ENCODE assay signal across 15 cellular contexts in the genomic region with DNA sequence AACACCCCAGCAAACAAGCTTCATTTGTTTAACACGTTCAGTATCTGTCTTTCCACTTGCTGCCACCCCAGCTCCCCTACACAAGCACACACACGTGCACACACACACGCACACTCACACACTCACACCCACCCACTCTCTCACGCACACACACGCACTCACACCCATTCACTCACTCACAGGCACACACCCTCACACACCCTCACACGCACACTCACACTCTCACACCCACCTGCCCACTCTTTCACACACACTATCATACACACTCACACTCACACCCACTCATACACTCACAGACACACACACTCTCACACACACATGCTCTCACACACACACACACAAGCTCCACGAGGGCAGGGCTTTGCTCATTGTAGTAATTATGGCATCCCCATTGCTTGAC.
DNase-seq lines count a peak whose midpoint lies in the region; ATAC-seq, FAIRE-seq and TF ChIP-seq lines count a peak whose summit lies in the region.
"Had no signal": no experiment of that assay in that cellular context is flagged by ENCODE, and none has a peak within 500 bp of the region (broad histone marks: within the 10 kb centered on the region; RNA-seq: fewer than 3 reads in every experiment).

No MANE protein-coding gene starts in this region.

- H3K4me3 Mint-ChIP-seq in neural progenitor cell: peak overlapping the region; percentile 5
- no peak overlapping the region for H3K4me3 Mint-ChIP-seq in activated T-helper 17 cell treated with anti-CD3 and anti-CD28 coated beads, Interleukin-2, amount 50 U/mL, for 72 hours
- H3K4me3 Mint-ChIP-seq: CD8-positive, alpha-beta memory T cell had no signal

- H2AFZ ChIP-seq in HepG2 (ENCODE audit: low read length) (no peak overlapping the region), GM12878 (ENCODE audit: control insufficient read depth, low read depth, low read length) (no peak overlapping the region), neural progenitor cell (replicated peaks) (no peak overlapping the region)

- H3K36me3 ChIP-seq in HepG2 (replicated peaks in 1 of 2; ENCODE audit: control insufficient read depth in 1 of 2, insufficient read depth in 2 of 2, low read length in 2 of 2) (no peaks in the 10 kb centered on the region), right lobe of liver (no peaks in the 10 kb centered on the region), GM12878 (ENCODE audit: control insufficient read depth in 2 of 2, insufficient read depth in 2 of 2, low read length in 1 of 2) (no peaks in the 10 kb centered on the region), neural progenitor cell (no peaks in the 10 kb centered on the region)
- H3K36me3 ChIP-seq: BLaER1 had no signal

- no peak for TF ChIP-seq POLR2A in HepG2 (IDR thresholded peaks at IDR 0.05; ENCODE audit: insufficient read depth in 1 of 2, low read depth in 2 of 2, low read length in 2 of 2)
- TF ChIP-seq POLR2A in right lobe of liver (IDR thresholded peaks at IDR 0.05): no peak
- no peak for TF ChIP-seq POLR2A in GM12878 (IDR thresholded peaks at IDR 0.05; ENCODE audit: low read depth, low read length)

- H3K79me2 ChIP-seq in HepG2 (ENCODE audit: insufficient read depth, low read length): no peaks in the 10 kb centered on the region
- H3K79me2 ChIP-seq in GM12878 (ENCODE audit: control insufficient read depth, insufficient read depth, low read length): no peaks in the 10 kb centered on the region
- H3K79me2 ChIP-seq in neural progenitor cell (ENCODE audit: low read depth): no peaks in the 10 kb centered on the region

- H3K27ac ChIP-seq in HepG2 (ENCODE audit: extremely low read length, insufficient read depth, low read length) (no peak overlapping the region), right lobe of liver (no peak overlapping the region), GM12878 (ENCODE audit: control insufficient read depth, insufficient read depth) (no peak overlapping the region), neural progenitor cell (no peak overlapping the region)
- H3K27ac ChIP-seq: BLaER1, HL-60 had no signal

- BruUV-seq in HepG2 (replicated peaks; lab: Mats Ljungman, UMichigan) (no TSS peak), GM12878 (replicated peaks; lab: Mats Ljungman, UMichigan) (no TSS peak)

- H3K4me1 Mint-ChIP-seq in neural progenitor cell: peaks cover 30% of the 10 kb centered on the region
- H3K4me1 Mint-ChIP-seq in activated T-helper 17 cell treated with anti-CD3 and anti-CD28 coated beads, Interleukin-2, amount 50 U/mL, for 72 hours: peaks cover 5% of the 10 kb centered on the region
- H3K4me1 Mint-ChIP-seq: CD8-positive, alpha-beta memory T cell had no signal

- SMC1A ChIA-PET in GM12878 (lab: Charles Lee; ENCODE audit: uncharacterized antibody, unreplicated experiment): no interaction called here

- 34% methylated on average over 7 of the region's 7 CpGs for WGBS in HepG2 (ENCODE audit: low lambda C conversion rate)
- WGBS in right lobe of liver (ENCODE audit: insufficient coverage, low coverage, low lambda C conversion rate, missing lambda C conversion rate): 43% methylated on average over 3 of the region's 7 CpGs
- WGBS in GM12878 (ENCODE audit: insufficient coverage, insufficient replicate concordance, low lambda C conversion rate, missing lambda C conversion rate): 20% methylated on average over 5 of the region's 7 CpGs

- CTCF ChIA-PET in HepG2 (lab: Yijun Ruan, JAX; ENCODE audit: low intra/inter-chr PET ratio, low total read pairs) (no interaction called here), GM12878 (lab: Yijun Ruan, JAX) (no interaction called here)

- H4K20me1 ChIP-seq in HepG2 (ENCODE audit: insufficient read depth, low read length) (no peaks in the 10 kb centered on the region), GM12878 (ENCODE audit: control insufficient read depth, insufficient read depth) (no peaks in the 10 kb centered on the region), neural progenitor cell (ENCODE audit: low read depth) (no peaks in the 10 kb centered on the region)
- H4K20me1 ChIP-seq: BLaER1 had no signal

- POLR2A ChIA-PET in HepG2 (lab: Yijun Ruan, JAX) (no interaction called here), GM12878 (lab: Charles Lee) (no interaction called here)

- no peak overlapping the region for H3K4me2 ChIP-seq in HepG2 (ENCODE audit: low read depth, low read length)
- H3K4me2 ChIP-seq in GM12878 (ENCODE audit: control insufficient read depth, insufficient read depth): no peak overlapping the region
- H3K4me2 ChIP-seq in neural progenitor cell: no peak overlapping the region
- H3K4me2 ChIP-seq: BLaER1 had no signal

- H3K9me3 Mint-ChIP-seq in neural progenitor cell: no peaks in the 10 kb centered on the region
- no peaks in the 10 kb centered on the region for H3K9me3 Mint-ChIP-seq in activated T-helper 17 cell treated with anti-CD3 and anti-CD28 coated beads, Interleukin-2, amount 50 U/mL, for 72 hours
- H3K9me3 Mint-ChIP-seq: CD8-positive, alpha-beta memory T cell had no signal

- no peak for TF ChIP-seq CTCF in HepG2 (CRISPR knock-in tag; IDR thresholded peaks at IDR 0.05)
- no peak for TF ChIP-seq CTCF in right lobe of liver (IDR thresholded peaks at IDR 0.05)
- TF ChIP-seq CTCF in GM12878 (IDR thresholded peaks at IDR 0.05 in 2 of 3, conservative IDR thresholded peaks at IDR 0.05 in 1 of 3; ENCODE audit: control insufficient read depth in 2 of 3, extremely low read depth in 1 of 3, insufficient read depth in 1 of 3, low read depth in 3 of 3, low read length in 3 of 3): no peak
- TF ChIP-seq CTCF in neural progenitor cell (IDR thresholded peaks at IDR 0.05): no peak

- H3K36me3 Mint-ChIP-seq in neural progenitor cell: no peaks in the 10 kb centered on the region
- H3K36me3 Mint-ChIP-seq in activated T-helper 17 cell treated with anti-CD3 and anti-CD28 coated beads, Interleukin-2, amount 50 U/mL, for 72 hours (ENCODE audit: low read depth): no peaks in the 10 kb centered on the region
- H3K36me3 Mint-ChIP-seq: CD8-positive, alpha-beta memory T cell had no signal

- RAD21 ChIA-PET in GM12878 (lab: Charles Lee; ENCODE audit: unreplicated experiment): no interaction called here

- TF ChIP-seq RAD21 in HepG2 (CRISPR knock-in tag; IDR thresholded peaks at IDR 0.05) (no peak), GM12878 (IDR thresholded peaks at IDR 0.05; ENCODE audit: insufficient read depth, low read depth, low read length) (no peak)

- ATAC-seq in HepG2 (no peak), right lobe of liver (no peak), GM12878 (no peak)
- no peak for ATAC-seq in activated T-helper 17 cell treated with anti-CD3 and anti-CD28 coated beads, Interleukin-2, amount 50 U/mL, for 72 hours (replicated peaks)

- no peaks in the 10 kb centered on the region for H3F3A ChIP-seq in neural progenitor cell (ENCODE audit: low read depth)

- H3K9me3 ChIP-seq in HepG2 (ENCODE audit: low read length): no peaks in the 10 kb centered on the region
- H3K9me3 ChIP-seq in right lobe of liver: no peaks in the 10 kb centered on the region
- no peaks in the 10 kb centered on the region for H3K9me3 ChIP-seq in GM12878 (replicated peaks; ENCODE audit: control insufficient read depth, insufficient read depth, low read length)
- no peaks in the 10 kb centered on the region for H3K9me3 ChIP-seq in neural progenitor cell (ENCODE audit: low read depth)
- H3K9me3 ChIP-seq: BLaER1 had no signal

- H3K4me1 ChIP-seq in HepG2 (ENCODE audit: insufficient read depth, low read length): peaks cover 18% of the 10 kb centered on the region; the same call in 1 of the 2 replicates
- no peaks in the 10 kb centered on the region for H3K4me1 ChIP-seq in right lobe of liver
- H3K4me1 ChIP-seq in GM12878 (ENCODE audit: control insufficient read depth, insufficient read depth, low read length): no peaks in the 10 kb centered on the region
- H3K4me1 ChIP-seq in neural progenitor cell: no peaks in the 10 kb centered on the region

- DNase-seq in HepG2 (ENCODE audit: low spot score) (no peak), right lobe of liver (no peak), GM12878 (ENCODE audit: low read depth, low spot score) (no peak), neural progenitor cell (ENCODE audit: low spot score) (no peak), NCI-H524 treated with DMSO at 0.1 percent for 48 hours (lab: John Stamatoyannopoulos, UW) (no peak), SKM-1 (lab: John Stamatoyannopoulos, UW; ENCODE audit: unreplicated experiment) (no peak)
- DNase-seq: 8988T; AML-193; CD8-positive, alpha-beta memory T cell; DMS53; GF-D8; HCEC 1CT had no signal

- H3K27me3 Mint-ChIP-seq in neural progenitor cell (ENCODE audit: insufficient read depth, low read depth): peaks cover 2% of the 10 kb centered on the region
- peaks cover 22% of the 10 kb centered on the region for H3K27me3 Mint-ChIP-seq in activated T-helper 17 cell treated with anti-CD3 and anti-CD28 coated beads, Interleukin-2, amount 50 U/mL, for 72 hours

- intact Hi-C loops in HepG2 (cut with micrococcal nuclease; ENCODE audit: unreplicated experiment) (no loop called here), right lobe of liver (cut with DNase I) (no loop called here), GM12878 (cut with micrococcal nuclease; ENCODE audit: unreplicated experiment) (no loop called here)

- peak; percentile 56 for FAIRE-seq in HepG2 (lab: Jason Lieb, UNC)
- no peak for FAIRE-seq in GM12878 (lab: Jason Lieb, UNC)

- H3K4me3 ChIP-seq in HepG2 (replicated peaks in 1 of 3; ENCODE audit: insufficient read depth in 1 of 3, low read depth in 2 of 3, low read length in 3 of 3) (no peak overlapping the region), right lobe of liver (no peak overlapping the region), GM12878 (no peak overlapping the region), neural progenitor cell (no peak overlapping the region)
- H3K4me3 ChIP-seq: BLaER1 had no signal

- H3K9ac ChIP-seq in HepG2 (ENCODE audit: insufficient read depth, low read depth, low read length) (no peak overlapping the region), GM12878 (ENCODE audit: control insufficient read depth, insufficient read depth, low read length) (no peak overlapping the region), neural progenitor cell (no peak overlapping the region)
- H3K9ac ChIP-seq: BLaER1 had no signal

- TF ChIP-seq EP300 in HepG2 (IDR thresholded peaks at IDR 0.05; ENCODE audit: low read depth in 2 of 2, low read length in 2 of 2): no peak
- TF ChIP-seq EP300 in HepG2 (CRISPR knock-in tag; IDR thresholded peaks at IDR 0.05; ENCODE audit: borderline replicate concordance): no peak
- TF ChIP-seq EP300 in GM12878 (IDR thresholded peaks at IDR 0.05; ENCODE audit: borderline replicate concordance in 1 of 2, control insufficient read depth in 1 of 2, low read depth in 2 of 2, low read length in 2 of 2): no peak

- no peak overlapping the region for H3K27ac Mint-ChIP-seq in neural progenitor cell
- H3K27ac Mint-ChIP-seq in activated T-helper 17 cell treated with anti-CD3 and anti-CD28 coated beads, Interleukin-2, amount 50 U/mL, for 72 hours: no peak overlapping the region
- H3K27ac Mint-ChIP-seq: CD8-positive, alpha-beta memory T cell had no signal

- H3K27me3 ChIP-seq in HepG2 (ENCODE audit: control insufficient read depth in 1 of 2, insufficient read depth in 2 of 2, low read length in 2 of 2) (no peaks in the 10 kb centered on the region; a peak in 1 of 5 replicates), right lobe of liver (no peaks in the 10 kb centered on the region), GM12878 (replicated peaks in 1 of 2; ENCODE audit: control insufficient read depth in 2 of 2, insufficient read depth in 2 of 2, low read length in 1 of 2) (no peaks in the 10 kb centered on the region; a peak in 2 of 4 replicates), neural progenitor cell (no peaks in the 10 kb centered on the region)
- H3K27me3 ChIP-seq: BLaER1 had no signal

- in situ Hi-C loops in HepG2 (cut with HindIII; ENCODE audit: extremely low pct_ligation_motif_present, low pct_unique_long_range_greater_than_20kb) (no loop called here), GM12878 (cut with MboI) (no loop called here)

Comparison
In these comparisons a context has a peak if more than half of its experiments do, and no peak if none do; other contexts are left out.
1. Of the 75 proteins assayed by ChIP-seq in both HepG2 and GM12878: peak only in HepG2: IKZF1, JUNB, NBN and ZNF207; only in GM12878: BCL3 and PBX3; in both: none; in neither: 68; mixed calls (peak in some experiments, not most) for 1.